ENCODE assay signal across 20 cellular contexts in the genomic region with DNA sequence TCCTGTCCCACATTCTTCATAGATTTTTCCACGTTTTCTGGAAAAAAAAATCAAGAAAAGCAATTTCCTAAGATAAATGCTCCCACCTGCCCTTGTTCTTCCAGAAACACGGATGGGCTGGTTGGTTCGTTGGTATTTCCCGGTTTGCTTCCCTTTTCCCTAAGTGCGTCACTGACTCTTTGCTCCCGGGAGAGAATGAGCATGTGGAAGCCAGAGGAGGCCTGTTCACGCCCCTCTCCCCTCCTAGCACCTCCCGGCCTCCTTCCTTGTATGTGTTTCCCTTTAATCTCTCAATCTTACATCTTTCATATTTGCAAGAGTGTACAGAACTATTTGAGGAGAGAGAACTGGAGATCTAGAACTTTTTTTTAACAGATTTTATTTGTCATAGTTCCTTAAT.
"Had no signal": no experiment of that assay in that cellular context is flagged by ENCODE, and none has a peak within 500 bp of the region (broad histone marks: within the 10 kb centered on the region; RNA-seq: fewer than 3 reads in every experiment).

No MANE protein-coding gene starts in this region.

- H3K36me3 ChIP-seq: gastrocnemius medialis, heart left ventricle, left lung, neutrophil, thoracic aorta, tibial nerve, upper lobe of left lung had no signal

- H3K9me3 ChIP-seq: gastrocnemius medialis, heart left ventricle, left lung, mucosa of descending colon, neutrophil, thoracic aorta, tibial nerve, upper lobe of left lung had no signal

- H3K4me3 ChIP-seq: coronary artery, dorsolateral prefrontal cortex, gastrocnemius medialis, heart left ventricle, left lung, mucosa of descending colon, thoracic aorta, tibial nerve, upper lobe of left lung had no signal

- H3K27me3 ChIP-seq: dorsolateral prefrontal cortex, gastrocnemius medialis, heart left ventricle, left lung, neutrophil, tibial nerve, upper lobe of left lung had no signal

- H2AFZ ChIP-seq: parathyroid adenoma had no signal

- ATAC-seq: gastrocnemius medialis; left lung; natural killer cell treated with Interleukin-12 subunit alpha and Interleukin-12 subunit beta and Interleukin-15 and Interleukin-18, amount 100 ng/mL, for 72 hours; stimulated activated naive B cell treated with anti-CD40 and anti-IgM and Interleukin-4, amounts not matched to agents 10 μg/mL and 1 μg/mL and 100 μg/mL, for 72 hours had no signal

- DNase-seq: dorsolateral prefrontal cortex; effector CD4-positive, alpha-beta T cell; gastrocnemius medialis; hippocampal formation; left cardiac atrium; left lung; mucosa of descending colon; naive B cell; small intestine; stimulated activated CD4-positive, alpha-beta T cell treated with anti-CD3 and anti-CD28 coated beads, Interleukin-15, amount 100 ng/mL, for 24 hours; stimulated activated CD4-positive, alpha-beta T cell treated with anti-CD3 and anti-CD28 coated beads, Interleukin-2, amount 100 ng/mL, for 48 hours; stimulated activated naive B cell treated with anti-CD40 and anti-IgM and Interleukin-4, amounts not matched to agents 10 μg/mL and 1 μg/mL and 100 μg/mL, for 72 hours; upper lobe of left lung had no signal

- H3K79me2 ChIP-seq: parathyroid adenoma had no signal

- H3K27ac ChIP-seq: coronary artery, dorsolateral prefrontal cortex, gastrocnemius medialis, heart left ventricle, left lung, neutrophil, parathyroid adenoma, thoracic aorta, tibial nerve, upper lobe of left lung had no signal

- H3K9ac ChIP-seq: parathyroid adenoma had no signal

- H3K4me1 ChIP-seq: gastrocnemius medialis, left lung, parathyroid adenoma, upper lobe of left lung had no signal
